Comparison of ENCODE assay signal across 19 cellular contexts in genomic region chr3:139052802-139053600, GRCh38. TPM values are rescaled to one million over a fixed set of nuclear protein-coding genes. Genes with fewer than 3 reads are reported as not detected.
DNase-seq lines count a peak whose midpoint lies in the region; ATAC-seq, FAIRE-seq and TF ChIP-seq lines count a peak whose summit lies in the region.
"Had no signal": no experiment of that assay in that cellular context is flagged by ENCODE, and none has a peak within 500 bp of the region (broad histone marks: within the 10 kb centered on the region; RNA-seq: fewer than 3 reads in every experiment).

No MANE protein-coding gene starts in this region.

- H3K9me3 ChIP-seq in HepG2 (ENCODE audit: low read length) (peaks cover 11% of the 10 kb centered on the region), right lobe of liver (no peaks in the 10 kb centered on the region), MM.1S (replicated peaks; ENCODE audit: insufficient read depth, low read length) (no peaks in the 10 kb centered on the region)
- H3K9me3 ChIP-seq: BE2C, Caco-2 had no signal

- no peak overlapping the region for H3K9ac ChIP-seq in HepG2 (ENCODE audit: insufficient read depth, low read depth, low read length)
- H3K9ac ChIP-seq in MM.1S (ENCODE audit: low read length), result no peak overlapping the region

- TF ChIP-seq RAD21 in HepG2 (CRISPR knock-in tag; IDR thresholded peaks at IDR 0.05), result no peak

- no peak overlapping the region for H3K27ac ChIP-seq in HepG2 (ENCODE audit: extremely low read length, insufficient read depth, low read length)
- H3K27ac ChIP-seq in right lobe of liver, result no peak overlapping the region
- peak overlapping the region; percentile 16; the same call in 1 of the 2 replicates for H3K27ac ChIP-seq in MM.1S (ENCODE audit: low read length)

- no peak for ATAC-seq in HepG2
- ATAC-seq in right lobe of liver, result no peak
- ATAC-seq: GM23338 had no signal

- H2AFZ ChIP-seq in HepG2 (ENCODE audit: low read length) (no peak overlapping the region), MM.1S (ENCODE audit: low read length) (peak overlapping the region; percentile 48)
- H2AFZ ChIP-seq: GM23338 had no signal

- no peak for TF ChIP-seq EP300 in HepG2 (IDR thresholded peaks at IDR 0.05; ENCODE audit: low read depth in 2 of 2, low read length in 2 of 2)
- TF ChIP-seq EP300 in HepG2 (CRISPR knock-in tag; IDR thresholded peaks at IDR 0.05; ENCODE audit: borderline replicate concordance), result no peak

- no peaks in the 10 kb centered on the region for H4K20me1 ChIP-seq in HepG2 (ENCODE audit: insufficient read depth, low read length)
- no peaks in the 10 kb centered on the region for H4K20me1 ChIP-seq in MM.1S (ENCODE audit: insufficient read depth, low read length)

- POLR2A ChIA-PET in HepG2 (lab: Yijun Ruan, JAX), result no interaction called here

- H3K36me3 ChIP-seq in HepG2 (replicated peaks in 1 of 2; ENCODE audit: control insufficient read depth in 1 of 2, insufficient read depth in 2 of 2, low read length in 2 of 2), result no peaks in the 10 kb centered on the region
- no peaks in the 10 kb centered on the region for H3K36me3 ChIP-seq in right lobe of liver
- H3K36me3 ChIP-seq in MM.1S (replicated peaks; ENCODE audit: insufficient read depth, low read length), result no peaks in the 10 kb centered on the region
- H3K36me3 ChIP-seq: BE2C had no signal

- H3K4me1 ChIP-seq in HepG2 (ENCODE audit: insufficient read depth, low read length) (no peaks in the 10 kb centered on the region), right lobe of liver (no peaks in the 10 kb centered on the region), MM.1S (ENCODE audit: low read length) (peaks cover 16% of the 10 kb centered on the region)
- H3K4me1 ChIP-seq: BE2C, Caco-2 had no signal

- no peaks in the 10 kb centered on the region for H3K79me2 ChIP-seq in HepG2 (ENCODE audit: insufficient read depth, low read length)
- H3K79me2 ChIP-seq in MM.1S (ENCODE audit: low read length), result no peaks in the 10 kb centered on the region

- TF ChIP-seq POLR2A in HepG2 (IDR thresholded peaks at IDR 0.05; ENCODE audit: insufficient read depth in 1 of 2, low read depth in 2 of 2, low read length in 2 of 2) (no peak), right lobe of liver (IDR thresholded peaks at IDR 0.05) (no peak)

- CTCF ChIA-PET in HepG2 (lab: Yijun Ruan, JAX; ENCODE audit: low intra/inter-chr PET ratio, low total read pairs), result no interaction called here

- H3K9me2 ChIP-seq in MM.1S (replicated peaks; ENCODE audit: insufficient read depth, low read length), result no peaks in the 10 kb centered on the region

- WGBS in HepG2 (ENCODE audit: low lambda C conversion rate), result 0% methylated on average over 2 of the region's 2 CpGs
- WGBS in right lobe of liver (ENCODE audit: insufficient coverage, low coverage, low lambda C conversion rate, missing lambda C conversion rate), result 54% methylated on average over 2 of the region's 2 CpGs

- H3K27me3 ChIP-seq in HepG2 (ENCODE audit: control insufficient read depth in 1 of 2, insufficient read depth in 2 of 2, low read length in 2 of 2), result no peaks in the 10 kb centered on the region
- H3K27me3 ChIP-seq in right lobe of liver, result no peaks in the 10 kb centered on the region
- H3K27me3 ChIP-seq in MM.1S (replicated peaks; ENCODE audit: insufficient read depth, low read length), result no peaks in the 10 kb centered on the region
- H3K27me3 ChIP-seq: BE2C had no signal

- intact Hi-C loops in HepG2 (cut with micrococcal nuclease; ENCODE audit: unreplicated experiment), result no loop called here
- intact Hi-C loops in right lobe of liver (cut with DNase I), result no loop called here
- intact Hi-C loops in posterior cingulate gyrus (cut with DNase I), result no loop called here

- no peak for FAIRE-seq in HepG2 (lab: Jason Lieb, UNC)
- FAIRE-seq: D721Med, G401.6, GM12891, GM19239, H54 had no signal

- no TSS peak for BruUV-seq in HepG2 (replicated peaks; lab: Mats Ljungman, UMichigan)

- no peak for DNase-seq in HepG2 (ENCODE audit: low spot score)
- no peak for DNase-seq in right lobe of liver
- peak; percentile 76 for DNase-seq in MM.1S
- peak; percentile 83 for DNase-seq in OCI-M1 (lab: John Stamatoyannopoulos, UW)
- no peak for DNase-seq in posterior cingulate gyrus
- DNase-seq in NCI-H524 (lab: John Stamatoyannopoulos, UW), result no peak
- no peak for DNase-seq in GM20000 (ENCODE audit: low spot score)
- DNase-seq: BE2C; C1 segment of cervical spinal cord; Caco-2; CD4-positive, CD25-positive, alpha-beta regulatory T cell; HCEC 1CT had no signal

- in situ Hi-C loops in HepG2 (cut with HindIII; ENCODE audit: extremely low pct_ligation_motif_present, low pct_unique_long_range_greater_than_20kb), result no loop called here

- H3K4me2 ChIP-seq in HepG2 (ENCODE audit: low read depth, low read length) (no peak overlapping the region), MM.1S (ENCODE audit: low read depth, low read length) (peak overlapping the region; percentile 48)
- H3K4me2 ChIP-seq: GM23338 had no signal

- H3K4me3 ChIP-seq in HepG2 (replicated peaks in 1 of 3; ENCODE audit: insufficient read depth in 1 of 3, low read depth in 2 of 3, low read length in 3 of 3) (no peak overlapping the region), right lobe of liver (no peak overlapping the region), MM.1S (ENCODE audit: low read length) (peak overlapping the region; percentile 10; the same call in 1 of the 2 replicates)
- H3K4me3 ChIP-seq: GM23338 had no signal

- TF ChIP-seq CTCF in HepG2 (CRISPR knock-in tag; IDR thresholded peaks at IDR 0.05), result no peak
- TF ChIP-seq CTCF in right lobe of liver (IDR thresholded peaks at IDR 0.05), result no peak
- no peak for TF ChIP-seq CTCF in MM.1S (IDR thresholded peaks at IDR 0.05; ENCODE audit: low read length)
- no peak for TF ChIP-seq CTCF in GM20000 (IDR thresholded peaks at IDR 0.05; ENCODE audit: extremely low read depth, missing control alignments)

- peaks cover 8% of the 10 kb centered on the region; the same call in 1 of the 2 replicates for H3F3A ChIP-seq in MM.1S (ENCODE audit: insufficient read depth, low read length)

RNA-seq across cellular contexts. Expression of gene PRR23C, which starts 8.3 kb away (rescaled TPM):
- total RNA-seq in HepG2 (2016; rRNA removed; fragmentation: Illumina TruSeq; extraction: Trizol), result not detected in 2 replicates
- not detected in 2 replicates for total RNA-seq in HepG2 (2016; cell fraction: cytosol; rRNA removed; fragmentation: Illumina TruSeq; extraction: Trizol; ENCODE audit: low read depth)
- total RNA-seq in HepG2 (2016; cell fraction: insoluble cytoplasmic fraction; rRNA removed; fragmentation: Illumina TruSeq; extraction: Trizol), result not detected in 2 replicates
- total RNA-seq in HepG2 (2016; cell fraction: membrane; rRNA removed; fragmentation: Illumina TruSeq; extraction: Trizol), result not detected in 2 replicates
- not detected in 2 replicates for total RNA-seq in HepG2 (2016; cell fraction: nucleus; rRNA removed; fragmentation: Illumina TruSeq; extraction: Trizol)
- not detected in 2 replicates for polyA plus RNA-seq in HepG2 (2011; rRNA removed)
- not detected in 2 replicates for polyA plus RNA-seq in HepG2 (2011; cell fraction: cytosol; rRNA removed)
- not detected in 2 replicates for polyA plus RNA-seq in HepG2 (2011; cell fraction: nucleus; rRNA removed)
- polyA plus RNA-seq in HepG2 (2012), result not detected in 2 replicates
- polyA plus RNA-seq in HepG2 (2016; cell fraction: cytosol; fragmentation: Illumina TruSeq; extraction: Trizol; ENCODE audit: low read depth), result not detected in 2 replicates
- polyA plus RNA-seq in HepG2 (2016; cell fraction: insoluble cytoplasmic fraction; fragmentation: Illumina TruSeq; extraction: Trizol; ENCODE audit: low read depth), result not detected in 2 replicates
- not detected in 2 replicates for polyA plus RNA-seq in HepG2 (2016; cell fraction: membrane; fragmentation: Illumina TruSeq; extraction: Trizol; ENCODE audit: low read depth)
- not detected in 2 replicates for polyA plus RNA-seq in HepG2 (2016; cell fraction: nucleus; fragmentation: Illumina TruSeq; extraction: Trizol; ENCODE audit: insufficient read depth, low read depth)
- polyA minus RNA-seq in HepG2 (2011; rRNA and poly(A)+ RNA removed; ENCODE audit: low replicate concordance), result not detected in 2 replicates
- polyA minus RNA-seq in HepG2 (2011; cell fraction: cytosol; rRNA and poly(A)+ RNA removed), result not detected in 2 replicates
- polyA minus RNA-seq in HepG2 (2011; cell fraction: nucleus; rRNA and poly(A)+ RNA removed), result not detected in 2 replicates
- total RNA-seq in right lobe of liver, result not detected
- total RNA-seq: A172; Caco-2; CD4-positive, CD25-positive, alpha-beta regulatory T cell; GM23338 had no signal
- polyA plus RNA-seq: CD4-positive, CD25-positive, alpha-beta regulatory T cell; GM23338 had no signal

RNA-seq across cellular contexts. Expression of gene PRR23B, which starts 32.3 kb away (rescaled TPM):
- total RNA-seq in HepG2 (2016; rRNA removed; fragmentation: Illumina TruSeq; extraction: Trizol), result not detected in 2 replicates
- total RNA-seq in HepG2 (2016; cell fraction: cytosol; rRNA removed; fragmentation: Illumina TruSeq; extraction: Trizol; ENCODE audit: low read depth), result not detected in 2 replicates
- total RNA-seq in HepG2 (2016; cell fraction: insoluble cytoplasmic fraction; rRNA removed; fragmentation: Illumina TruSeq; extraction: Trizol), result not detected in 2 replicates
- not detected in 2 replicates for total RNA-seq in HepG2 (2016; cell fraction: membrane; rRNA removed; fragmentation: Illumina TruSeq; extraction: Trizol)
- total RNA-seq in HepG2 (2016; cell fraction: nucleus; rRNA removed; fragmentation: Illumina TruSeq; extraction: Trizol), result not detected in 2 replicates
- polyA plus RNA-seq in HepG2 (2011; rRNA removed), result not detected in 2 replicates
- polyA plus RNA-seq in HepG2 (2011; cell fraction: cytosol; rRNA removed), result not detected in 2 replicates
- polyA plus RNA-seq in HepG2 (2011; cell fraction: nucleus; rRNA removed), result not detected in 2 replicates
- not detected in 2 replicates for polyA plus RNA-seq in HepG2 (2012)
- not detected in 2 replicates for polyA plus RNA-seq in HepG2 (2016; cell fraction: cytosol; fragmentation: Illumina TruSeq; extraction: Trizol; ENCODE audit: low read depth)
- polyA plus RNA-seq in HepG2 (2016; cell fraction: insoluble cytoplasmic fraction; fragmentation: Illumina TruSeq; extraction: Trizol; ENCODE audit: low read depth), result not detected in 2 replicates
- polyA plus RNA-seq in HepG2 (2016; cell fraction: membrane; fragmentation: Illumina TruSeq; extraction: Trizol; ENCODE audit: low read depth), result not detected in 2 replicates
- not detected in 2 replicates for polyA plus RNA-seq in HepG2 (2016; cell fraction: nucleus; fragmentation: Illumina TruSeq; extraction: Trizol; ENCODE audit: insufficient read depth, low read depth)
- polyA minus RNA-seq in HepG2 (2011; rRNA and poly(A)+ RNA removed; ENCODE audit: low replicate concordance), result not detected in 2 replicates
- polyA minus RNA-seq in HepG2 (2011; cell fraction: cytosol; rRNA and poly(A)+ RNA removed), result not detected in 2 replicates
- not detected in 2 replicates for polyA minus RNA-seq in HepG2 (2011; cell fraction: nucleus; rRNA and poly(A)+ RNA removed)
- total RNA-seq in right lobe of liver, result not detected
- total RNA-seq: A172; Caco-2; CD4-positive, CD25-positive, alpha-beta regulatory T cell; GM23338 had no signal
- polyA plus RNA-seq: CD4-positive, CD25-positive, alpha-beta regulatory T cell; GM23338 had no signal

RNA-seq across cellular contexts. Expression of gene PRR23A, which starts 46.9 kb away (rescaled TPM):
- total RNA-seq in HepG2 (2016; rRNA removed; fragmentation: Illumina TruSeq; extraction: Trizol), result not detected in 2 replicates
- not detected in 2 replicates for total RNA-seq in HepG2 (2016; cell fraction: cytosol; rRNA removed; fragmentation: Illumina TruSeq; extraction: Trizol; ENCODE audit: low read depth)
- not detected in 2 replicates for total RNA-seq in HepG2 (2016; cell fraction: insoluble cytoplasmic fraction; rRNA removed; fragmentation: Illumina TruSeq; extraction: Trizol)
- not detected in 2 replicates for total RNA-seq in HepG2 (2016; cell fraction: membrane; rRNA removed; fragmentation: Illumina TruSeq; extraction: Trizol)
- not detected in 2 replicates for total RNA-seq in HepG2 (2016; cell fraction: nucleus; rRNA removed; fragmentation: Illumina TruSeq; extraction: Trizol)
- polyA plus RNA-seq in HepG2 (2011; rRNA removed), result not detected in 2 replicates
- not detected in 2 replicates for polyA plus RNA-seq in HepG2 (2011; cell fraction: cytosol; rRNA removed)
- polyA plus RNA-seq in HepG2 (2011; cell fraction: nucleus; rRNA removed), result not detected in 2 replicates
- not detected in 2 replicates for polyA plus RNA-seq in HepG2 (2012)
- not detected in 2 replicates for polyA plus RNA-seq in HepG2 (2016; cell fraction: cytosol; fragmentation: Illumina TruSeq; extraction: Trizol; ENCODE audit: low read depth)
- not detected in 2 replicates for polyA plus RNA-seq in HepG2 (2016; cell fraction: insoluble cytoplasmic fraction; fragmentation: Illumina TruSeq; extraction: Trizol; ENCODE audit: low read depth)
- polyA plus RNA-seq in HepG2 (2016; cell fraction: membrane; fragmentation: Illumina TruSeq; extraction: Trizol; ENCODE audit: low read depth), result not detected in 2 replicates
- polyA plus RNA-seq in HepG2 (2016; cell fraction: nucleus; fragmentation: Illumina TruSeq; extraction: Trizol; ENCODE audit: insufficient read depth, low read depth), result not detected in 2 replicates
- not detected in 2 replicates for polyA minus RNA-seq in HepG2 (2011; rRNA and poly(A)+ RNA removed; ENCODE audit: low replicate concordance)
- not detected in 2 replicates for polyA minus RNA-seq in HepG2 (2011; cell fraction: cytosol; rRNA and poly(A)+ RNA removed)
- not detected in 2 replicates for polyA minus RNA-seq in HepG2 (2011; cell fraction: nucleus; rRNA and poly(A)+ RNA removed)
- total RNA-seq in right lobe of liver, result not detected
- total RNA-seq: A172; Caco-2; CD4-positive, CD25-positive, alpha-beta regulatory T cell; GM23338 had no signal
- polyA plus RNA-seq: CD4-positive, CD25-positive, alpha-beta regulatory T cell; GM23338 had no signal

Comparison
In these comparisons a context has a peak if more than half of its experiments do, and no peak if none do; other contexts are left out.
1. DNase-seq: peak in MM.1S (single experiment) and OCI-M1 (single experiment); none in HepG2 (single experiment), right lobe of liver (0 of 3), posterior cingulate gyrus (0 of 10), NCI-H524 (0 of 2) and GM20000 (single experiment).